Comparison of ENCODE assay signal across 8 cellular contexts in the genomic region with DNA sequence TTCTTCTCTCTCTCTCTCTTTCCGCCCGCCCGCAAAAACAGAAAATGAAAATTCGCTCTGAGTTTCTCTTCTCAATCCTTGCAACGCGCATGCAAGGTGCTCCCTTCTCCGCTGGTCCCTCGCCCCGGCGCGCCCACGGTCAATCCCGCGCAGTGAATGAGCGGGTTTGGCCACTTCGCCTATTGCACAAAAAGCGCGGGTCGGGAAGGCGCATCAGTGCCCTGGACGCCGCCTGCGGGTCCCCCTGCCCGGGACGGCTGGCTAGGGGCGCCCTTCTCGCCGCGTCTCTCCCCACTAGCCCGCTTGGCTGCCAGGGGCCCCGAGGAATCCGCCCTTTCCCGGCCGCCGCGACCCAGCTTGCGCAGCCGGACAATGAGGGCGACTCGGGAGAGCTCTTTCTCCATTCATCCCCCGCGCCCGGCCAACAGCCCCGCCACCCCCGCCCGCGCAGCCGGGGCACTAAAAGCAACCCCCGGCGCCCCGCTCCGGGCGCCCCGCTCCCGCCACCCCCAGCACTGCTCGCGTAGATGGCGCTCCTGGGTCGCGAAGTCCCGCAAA. TPM values are rescaled to one million over a fixed set of nuclear protein-coding genes. Genes with fewer than 3 reads are reported as not detected.
DNase-seq lines count a peak whose midpoint lies in the region; ATAC-seq and TF ChIP-seq lines count a peak whose summit lies in the region.

No MANE protein-coding gene starts in this region.

- H2AK5ac ChIP-seq in neuronal stem cell (ENCODE audit: low read depth, low read length) = peak overlapping the region; percentile 87

- peak overlapping the region; percentile 99 for H3K18ac ChIP-seq in neuronal stem cell (ENCODE audit: low read length)

- H3K4me3 Mint-ChIP-seq in T-cell = peak overlapping the region in 1 of 3 donors; percentile 26

- H3K4me3 ChIP-seq in BJ (ENCODE audit: low read depth, low read length) = peak overlapping the region; percentile 33
- peak overlapping the region; percentile 54 to 68 (median 57) for H3K4me3 ChIP-seq in fibroblast of lung (replicated peaks in 1 of 4; ENCODE audit: control extremely low read depth in 1 of 4, insufficient read depth in 1 of 4, low read depth in 3 of 4, low read length in 4 of 4)
- peak overlapping the region; percentile 89 to 99 for H3K4me3 ChIP-seq in neuronal stem cell (ENCODE audit: low read length in 2 of 2)

- H2BK5ac ChIP-seq in neuronal stem cell (ENCODE audit: low read length) = peak overlapping the region; percentile 96

- peaks cover 8 to 9% (median 9%) of the 10 kb centered on the region in 3 donors for H3K4me1 Mint-ChIP-seq in T-cell

- no peak overlapping the region for H3K4ac ChIP-seq in neuronal stem cell (ENCODE audit: low read length)

- H3K27me3 Mint-ChIP-seq in T-cell = peaks cover 39 to 43% of the 10 kb centered on the region in 2 donors

- H3K14ac ChIP-seq in neuronal stem cell (ENCODE audit: low read length) = peak overlapping the region; percentile 95

- peaks cover 2% of the 10 kb centered on the region for H3K79me1 ChIP-seq in neuronal stem cell (ENCODE audit: low read depth, low read length)

- TF ChIP-seq CTCF in BJ (IDR thresholded peaks at IDR 0.05; ENCODE audit: insufficient read depth, low read depth, low read length) (no peak), fibroblast of lung (conservative IDR thresholded peaks at IDR 0.05 in 1 of 2, IDR thresholded peaks at IDR 0.05 in 1 of 2; ENCODE audit: low read depth in 1 of 2, low read length in 2 of 2) (no peak)

- H3K4me1 ChIP-seq in fibroblast of lung (ENCODE audit: control insufficient read depth, extremely low read depth, insufficient read depth, low read length) = no peaks in the 10 kb centered on the region
- peaks cover 0 to 4% of the 10 kb centered on the region in 2 donors for H3K4me1 ChIP-seq in neuronal stem cell (ENCODE audit: control insufficient read depth in 2 of 2, insufficient read depth in 1 of 2, low read depth in 1 of 2, low read length in 2 of 2)

- H3K27ac ChIP-seq in fibroblast of lung (ENCODE audit: insufficient read depth, low read length) = no peak overlapping the region
- H3K27ac ChIP-seq in neuronal stem cell (replicated peaks; ENCODE audit: low read length) = peak overlapping the region; percentile 87

- peaks cover 4 to 5% (median 4%) of the 10 kb centered on the region in 3 donors for H3K9me3 Mint-ChIP-seq in T-cell

- H4K20me1 ChIP-seq in fibroblast of lung (ENCODE audit: control insufficient read depth, extremely low read depth, insufficient read depth, low read length) = no peaks in the 10 kb centered on the region

- POLR2A ChIA-PET in BJ (lab: Charles Lee) = no interaction called here
- POLR2A ChIA-PET in T-cell (lab: Charles Lee) = no interaction called here

- H2BK15ac ChIP-seq in neuronal stem cell (ENCODE audit: low read length) = peak overlapping the region; percentile 85

- H4K8ac ChIP-seq in neuronal stem cell (ENCODE audit: low read depth, low read length) = no peak overlapping the region

- H4K91ac ChIP-seq in neuronal stem cell (ENCODE audit: low read depth, low read length, poor library complexity) = no peak overlapping the region

- no peaks in the 10 kb centered on the region for H3K36me3 ChIP-seq in BJ (ENCODE audit: control insufficient read depth, insufficient read depth, low read length)
- no peaks in the 10 kb centered on the region for H3K36me3 ChIP-seq in fibroblast of lung (ENCODE audit: control insufficient read depth, insufficient read depth, low read length)
- peaks cover 0 to 17% of the 10 kb centered on the region in 2 donors for H3K36me3 ChIP-seq in neuronal stem cell (replicated peaks in 1 of 2; ENCODE audit: control insufficient read depth in 2 of 2, insufficient read depth in 2 of 2, low read length in 2 of 2)

- no peaks in the 10 kb centered on the region for H3K79me2 ChIP-seq in fibroblast of lung (ENCODE audit: control insufficient read depth, insufficient read depth, low read length)

- H3K27me3 ChIP-seq in BJ (ENCODE audit: control insufficient read depth, insufficient read depth, low read length) (peaks cover 8% of the 10 kb centered on the region), fibroblast of lung (ENCODE audit: control insufficient read depth, insufficient read depth, low read length) (peaks cover 6% of the 10 kb centered on the region), neuronal stem cell (ENCODE audit: control insufficient read depth in 3 of 3, insufficient read depth in 3 of 3, low read depth in 1 of 3, low read length in 3 of 3) (no peaks in the 10 kb centered on the region)

- peak overlapping the region; percentile 73 for H2BK12ac ChIP-seq in neuronal stem cell (ENCODE audit: low read length)

- H2AFZ ChIP-seq in fibroblast of lung (ENCODE audit: low read length) (no peak overlapping the region), neuronal stem cell (ENCODE audit: low read length) (peak overlapping the region; percentile 98)

- CTCF ChIA-PET in BJ (lab: Yijun Ruan, JAX) (no interaction called here), T-cell (lab: Charles Lee) (no interaction called here)

- H3K9ac ChIP-seq in fibroblast of lung (ENCODE audit: insufficient read depth, low read length) (no peak overlapping the region), neuronal stem cell (ENCODE audit: low read depth, low read length, poor library complexity) (peak overlapping the region; percentile 99)

- no peak overlapping the region for H3K27ac Mint-ChIP-seq in T-cell

- H3K23ac ChIP-seq in neuronal stem cell (ENCODE audit: low read depth, low read length, poor library complexity) = peak overlapping the region; percentile 89

- peak overlapping the region; percentile 90 for H3K4me2 ChIP-seq in fibroblast of lung (ENCODE audit: extremely low read depth, insufficient read depth, low read length)
- peak overlapping the region; percentile 67 for H3K4me2 ChIP-seq in neuronal stem cell (ENCODE audit: insufficient read depth, low read length, poor library complexity, severe bottlenecking)

- no peaks in the 10 kb centered on the region for H3K36me3 Mint-ChIP-seq in T-cell

- DNase-seq in BJ (ENCODE audit: low read depth) = no peak
- DNase-seq in NCI-H510A treated with DMSO at 0.1 percent for 48 hours (lab: John Stamatoyannopoulos, UW) = peak; percentile 21
- DNase-seq in fibroblast of lung (ENCODE audit: low read depth in 2 of 2) = peak in 1 of 2 donors; percentile 9
- peak; percentile 56 for DNase-seq in neuronal stem cell (ENCODE audit: low spot score)
- no peak for DNase-seq in NCI-H524 treated with DMSO at 0.1 percent for 48 hours (lab: John Stamatoyannopoulos, UW)
- DNase-seq in SIG-M5 (lab: John Stamatoyannopoulos, UW) = no peak
- DNase-seq in T-cell = no peak

- peak overlapping the region; percentile 91 for H2BK120ac ChIP-seq in neuronal stem cell (ENCODE audit: low read depth, low read length)

- ATAC-seq in GM18867 (IDR thresholded peaks at IDR 0.05; ENCODE audit: unreplicated experiment) = no peak
- no peak for ATAC-seq in T-cell (replicated peaks in 1 of 4)

- no CpG with 5 or more reads among the region's 61 CpGs for WGBS in neuronal stem cell (ENCODE audit: extremely low coverage in 2 of 2, insufficient read length in 2 of 2, insufficient replicate concordance in 1 of 2), 2 donors

- H3K9me3 ChIP-seq in fibroblast of lung (ENCODE audit: control insufficient read depth, insufficient read depth, low read depth, low read length) (no peaks in the 10 kb centered on the region), neuronal stem cell (replicated peaks in 1 of 2; ENCODE audit: control insufficient read depth in 2 of 2, insufficient read depth in 1 of 2, low read depth in 1 of 2, low read length in 2 of 2) (peaks cover 0 to 25% of the 10 kb centered on the region in 2 donors)

RNA-seq across cellular contexts. Expression of a gene that starts 0.7 kb away (rescaled TPM):
- polyA plus RNA-seq in BJ (2011; rRNA removed) (3.2 and 3.4 TPM in 2 replicates), fibroblast of lung (1.2 and 6.2 TPM in 2 replicates)
- 3.9 and 5.4 TPM in 2 replicates for polyA minus RNA-seq in BJ (2011; rRNA and poly(A)+ RNA removed)
- total RNA-seq in fibroblast of lung (5.8 and 24.9 TPM in 2 replicates), T-cell (under 1 TPM in 3 of 5 donors, not detected in 2; 0.09 to 0.43 (median 0.09) TPM)
- polyA plus RNA-seq in fibroblast of lung (2012) = 1.5 and 5.4 TPM in 2 replicates
- polyA minus RNA-seq in fibroblast of lung (ENCODE audit: low replicate concordance) = 3.8 and 11.9 TPM in 2 replicates
- polyA plus RNA-seq in neuronal stem cell (2013, experiment 1 of 2) = 46.4 TPM
- polyA plus RNA-seq in neuronal stem cell (2013, experiment 2 of 2) = 44.9 TPM

Comparison
In these comparisons a context has a peak if more than half of its experiments do, and no peak if none do; other contexts are left out.
1. DNase-seq: peak in NCI-H510A treated with DMSO at 0.1 percent for 48 hours (single experiment) and neuronal stem cell (single experiment); none in BJ (single experiment), NCI-H524 treated with DMSO at 0.1 percent for 48 hours (single experiment), SIG-M5 (single experiment) and T-cell (0 of 34).
2. H3K4me3 ChIP-seq: peak in every context shown above with its lines; median percentile 94 in neuronal stem cell; 57 in fibroblast of lung; 33 in BJ.